In genomic region chr10:117186832-117187615, GRCh38 we compare ENCODE assay signal across 10 cellular contexts.
DNase-seq lines count a peak whose midpoint lies in the region; ATAC-seq and TF ChIP-seq lines count a peak whose summit lies in the region.
"Had no signal": no experiment of that assay in that cellular context is flagged by ENCODE, and none has a peak within 500 bp of the region (broad histone marks: within the 10 kb centered on the region; RNA-seq: fewer than 3 reads in every experiment).

No MANE protein-coding gene starts in this region.

- no peak for ATAC-seq in HG02938 (IDR thresholded peaks at IDR 0.05; ENCODE audit: unreplicated experiment)
- ATAC-seq: stimulated activated effector memory CD8-positive, alpha-beta T cell treated with anti-CD3 and anti-CD28 coated beads, Interleukin-12 subunit alpha, Interleukin-12 subunit beta, amount 100 ng/mL, for 72 hours had no signal

- TF ChIP-seq CTCF in RWPE1 (conservative IDR thresholded peaks at IDR 0.05; ENCODE audit: low read depth) (no peak), fibroblast of mammary gland (conservative IDR thresholded peaks at IDR 0.05; ENCODE audit: control insufficient read depth, insufficient read depth, low read depth, low read length) (no peak)

- CTCF ChIA-PET in RWPE1 (lab: Yijun Ruan, JAX): interaction anchor here (0.5 to 2.1 kb wide), 6 partner anchors 11 to 377 kb away, joined by 3 to 8 read pairs (median 3); no protein-coding TSS in a partner anchor

- DNase-seq in AG08395 (ENCODE audit: low spot score) (peak; percentile 52), HPDE6-E6E7 (ENCODE audit: extremely low spot score) (peak; percentile 71), RWPE1 (ENCODE audit: low spot score) (peak; percentile 91), fibroblast of mammary gland (ENCODE audit: low read depth) (peak; percentile 81), caudate nucleus (lab: John Stamatoyannopoulos, UW) (no peak), NCI-H1048 (lab: John Stamatoyannopoulos, UW) (no peak), putamen (ENCODE audit: low spot score) (no peak)
- DNase-seq: C1 segment of cervical spinal cord had no signal

- POLR2A ChIA-PET in RWPE1 (lab: Yijun Ruan, JAX; ENCODE audit: low non-redundant PET): no interaction called here

- H3K4me3 ChIP-seq in fibroblast of mammary gland (ENCODE audit: control insufficient read depth, low read depth, low read length): no peak overlapping the region

- H3K27ac ChIP-seq in RWPE1 (no peak overlapping the region), caudate nucleus (ENCODE audit: low read depth, low read length) (no peak overlapping the region)

Comparison
In these comparisons a context has a peak if more than half of its experiments do, and no peak if none do; other contexts are left out.
1. DNase-seq: peak in AG08395 (single experiment), HPDE6-E6E7 (single experiment), RWPE1 (single experiment) and fibroblast of mammary gland (single experiment); none in caudate nucleus (0 of 61), NCI-H1048 (single experiment) and putamen (single experiment).